Comparison of ENCODE assay signal across 13 cellular contexts in genomic region chr11:76606102-76606793, GRCh38.
DNase-seq lines count a peak whose midpoint lies in the region; ATAC-seq and TF ChIP-seq lines count a peak whose summit lies in the region.
"Had no signal": no experiment of that assay in that cellular context is flagged by ENCODE, and none has a peak within 500 bp of the region (broad histone marks: within the 10 kb centered on the region; RNA-seq: fewer than 3 reads in every experiment).

No MANE protein-coding gene starts in this region.

- H3K9me2 ChIP-seq in hepatocyte (replicated peaks; ENCODE audit: insufficient read depth) = no peaks in the 10 kb centered on the region

- ATAC-seq in psoas muscle = peak in 3 of 4 donors; percentile 43 to 59 (median 45)
- ATAC-seq: natural killer cell treated with Interleukin-12 subunit alpha and Interleukin-12 subunit beta and Interleukin-15 and Interleukin-18, amount 100 ng/mL, for 72 hours had no signal

- DNase-seq in COLO829 (ENCODE audit: low spot score) (peak; percentile 19), chondrocyte (ENCODE audit: low spot score) (no peak), hepatocyte (ENCODE audit: low spot score) (no peak), psoas muscle (peak in 1 of 2 donors; percentile 63), NCI-H1092 treated with DMSO at 0.1 percent for 48 hours (lab: John Stamatoyannopoulos, UW) (no peak), NCI-H2196 (lab: John Stamatoyannopoulos, UW; ENCODE audit: unreplicated experiment) (no peak), Caco-2 (no peak)
- no peak for DNase-seq in activated CD4-positive, alpha-beta T cell treated with anti-CD3 and anti-CD28 coated beads for 4 hours
- DNase-seq: activated T-cell treated with anti-CD3 and anti-CD28 coated beads, Interleukin-2, amount 50 U/mL, for 1 hour; amygdala; DMS 273 treated with DMSO at 0.1 percent for 48 hours; NCI-H1694 had no signal

- no peaks in the 10 kb centered on the region for H3K36me3 Mint-ChIP-seq in chondrocyte (ENCODE audit: low read depth)
- no peaks in the 10 kb centered on the region for H3K36me3 Mint-ChIP-seq in Caco-2 (ENCODE audit: insufficient read depth, unreplicated experiment)
- H3K36me3 Mint-ChIP-seq: natural killer cell treated with Interleukin-12 subunit alpha and Interleukin-12 subunit beta and Interleukin-15 and Interleukin-18, amount 100 ng/mL, for 72 hours had no signal

- no peak overlapping the region for H2AFZ ChIP-seq in hepatocyte

- CTCF ChIA-PET in Caco-2 (lab: Charles Lee) = no interaction called here

- no peaks in the 10 kb centered on the region for H3K9me3 Mint-ChIP-seq in chondrocyte (ENCODE audit: low read depth)
- peaks cover 26% of the 10 kb centered on the region for H3K9me3 Mint-ChIP-seq in Caco-2 (ENCODE audit: unreplicated experiment)
- H3K9me3 Mint-ChIP-seq: natural killer cell treated with Interleukin-12 subunit alpha and Interleukin-12 subunit beta and Interleukin-15 and Interleukin-18, amount 100 ng/mL, for 72 hours had no signal

- H3K27me3 Mint-ChIP-seq in chondrocyte (ENCODE audit: low read depth) (no peaks in the 10 kb centered on the region), Caco-2 (ENCODE audit: insufficient read depth, unreplicated experiment) (no peaks in the 10 kb centered on the region)

- whole genome bisulfite sequencing in hepatocyte (ENCODE audit: low lambda C conversion rate, missing lambda C conversion rate) = 81% methylated on average over 22 of the region's 23 CpGs
- WGBS in psoas muscle, 3 donors = 78 to 80% (median 80%) methylated on average over 23 of the region's 23 CpGs

- no peak for TF ChIP-seq CTCF in chondrocyte (IDR thresholded peaks at IDR 0.05)
- TF ChIP-seq CTCF in hepatocyte (IDR thresholded peaks at IDR 0.05; ENCODE audit: poor library complexity) = no peak
- TF ChIP-seq CTCF in psoas muscle (IDR thresholded peaks at IDR 0.05) = no peak
- TF ChIP-seq CTCF in Caco-2 (IDR thresholded peaks at IDR 0.05; ENCODE audit: insufficient read depth in 1 of 2, low read depth in 1 of 2, low read length in 1 of 2, severe bottlenecking in 1 of 2, unreplicated experiment in 1 of 2) = no peak

- no peaks in the 10 kb centered on the region for H4K20me1 ChIP-seq in hepatocyte (ENCODE audit: insufficient read depth, poor library complexity, severe bottlenecking)

- H3K27ac ChIP-seq in hepatocyte (peak overlapping the region; percentile 23), psoas muscle (no peak overlapping the region)

- H3K4me3 Mint-ChIP-seq in chondrocyte (ENCODE audit: unreplicated experiment) = no peak overlapping the region
- H3K4me3 Mint-ChIP-seq in Caco-2 (ENCODE audit: unreplicated experiment) = no peak overlapping the region
- H3K4me3 Mint-ChIP-seq: natural killer cell treated with Interleukin-12 subunit alpha and Interleukin-12 subunit beta and Interleukin-15 and Interleukin-18, amount 100 ng/mL, for 72 hours had no signal

- H3K4me2 ChIP-seq in hepatocyte = no peak overlapping the region

- H3K4me1 ChIP-seq in hepatocyte (ENCODE audit: insufficient read depth) = peaks cover 24% of the 10 kb centered on the region
- no peaks in the 10 kb centered on the region for H3K4me1 ChIP-seq in psoas muscle
- no peaks in the 10 kb centered on the region for H3K4me1 ChIP-seq in Caco-2

- H3K4me1 Mint-ChIP-seq in chondrocyte (ENCODE audit: low read depth) (peaks cover 60% of the 10 kb centered on the region), Caco-2 (ENCODE audit: low read depth, unreplicated experiment) (no peaks in the 10 kb centered on the region)

- no peak overlapping the region for H3K4me3 ChIP-seq in hepatocyte
- no peak overlapping the region for H3K4me3 ChIP-seq in psoas muscle
- no peak overlapping the region for H3K4me3 ChIP-seq in Caco-2 (ENCODE audit: low read depth, low read length)

- BruUV-seq in Caco-2 (replicated peaks; lab: Mats Ljungman, UMichigan) = no TSS peak

- H3K9me3 ChIP-seq in hepatocyte (ENCODE audit: low read depth) (no peaks in the 10 kb centered on the region), psoas muscle (no peaks in the 10 kb centered on the region), Caco-2 (peaks cover 12% of the 10 kb centered on the region)

- POLR2A ChIA-PET in Caco-2 (lab: Charles Lee) = no interaction called here

- H3K27ac Mint-ChIP-seq in chondrocyte (ENCODE audit: unreplicated experiment) (peak overlapping the region; percentile 17), Caco-2 (ENCODE audit: unreplicated experiment) (no peak overlapping the region)
- H3K27ac Mint-ChIP-seq: natural killer cell treated with Interleukin-12 subunit alpha and Interleukin-12 subunit beta and Interleukin-15 and Interleukin-18, amount 100 ng/mL, for 72 hours had no signal

- no peaks in the 10 kb centered on the region for H3K27me3 ChIP-seq in hepatocyte
- H3K27me3 ChIP-seq in psoas muscle (ENCODE audit: insufficient read depth in 3 of 3, low read length in 2 of 3) = no peaks in the 10 kb centered on the region
- H3K27me3 ChIP-seq in Caco-2 (replicated peaks; ENCODE audit: control insufficient read depth, insufficient read depth, low read length) = no peaks in the 10 kb centered on the region

- H3K79me2 ChIP-seq in hepatocyte = no peaks in the 10 kb centered on the region

- intact Hi-C loops in psoas muscle (cut with DNase I) (no loop called here), Caco-2 (cut with micrococcal nuclease; ENCODE audit: unreplicated experiment) (no loop called here)

- H3K36me3 ChIP-seq in hepatocyte (replicated peaks; ENCODE audit: insufficient read depth, low read depth) (no peaks in the 10 kb centered on the region), psoas muscle (ENCODE audit: insufficient read depth in 1 of 2, low read depth in 1 of 2) (no peaks in the 10 kb centered on the region), Caco-2 (ENCODE audit: control insufficient read depth, insufficient read depth, low read length) (no peaks in the 10 kb centered on the region)
